In genomic region chr11:62081378-62082291, GRCh38 we compare ENCODE assay signal across 8 cellular contexts. TPM values are rescaled to one million over a fixed set of nuclear protein-coding genes. Genes with fewer than 3 reads are reported as not detected.
DNase-seq lines count a peak whose midpoint lies in the region; ATAC-seq and TF ChIP-seq lines count a peak whose summit lies in the region.

No MANE protein-coding gene starts in this region.

- H3K9me3 ChIP-seq in left ventricle myocardium inferior (replicated peaks): no peaks in the 10 kb centered on the region
- H3K9me3 ChIP-seq in vagina: no peaks in the 10 kb centered on the region

- H3K27ac Mint-ChIP-seq in activated naive CD8-positive, alpha-beta T cell treated with anti-CD3 and anti-CD28 coated beads, Interleukin-2, amount 50 U/mL, for 24 hours: no peak overlapping the region

- intact Hi-C loops in left ventricle myocardium inferior (cut with micrococcal nuclease) (loop anchor here (5.0 to 10.0 kb wide), 3 partner anchors 119 to 287 kb away; partner anchors contain the start of genes FEN1 and TMEM258), vagina (cut with DNase I) (loop anchor here (5.0 to 10.0 kb wide), 2 partner anchors 107 to 184 kb away; no protein-coding TSS in a partner anchor)

- H3K4me1 ChIP-seq in left ventricle myocardium inferior: peaks cover 7% of the 10 kb centered on the region
- H3K4me1 ChIP-seq in vagina: no peaks in the 10 kb centered on the region

- no peaks in the 10 kb centered on the region for H3K27me3 ChIP-seq in left ventricle myocardium inferior (ENCODE audit: low read depth)
- no peaks in the 10 kb centered on the region for H3K27me3 ChIP-seq in vagina

- no peaks in the 10 kb centered on the region for H3K9me3 Mint-ChIP-seq in activated naive CD8-positive, alpha-beta T cell treated with anti-CD3 and anti-CD28 coated beads, Interleukin-2, amount 50 U/mL, for 24 hours

- TF ChIP-seq POLR2A in vagina (IDR thresholded peaks at IDR 0.05): no peak

- ATAC-seq in activated naive CD8-positive, alpha-beta T cell treated with anti-CD3 and anti-CD28 coated beads, Interleukin-2, amount 50 U/mL, for 24 hours: peak; percentile 66
- no peak for ATAC-seq in GM18861 (IDR thresholded peaks at IDR 0.05; ENCODE audit: unreplicated experiment)

- H3K4me1 Mint-ChIP-seq in activated naive CD8-positive, alpha-beta T cell treated with anti-CD3 and anti-CD28 coated beads, Interleukin-2, amount 50 U/mL, for 24 hours: peaks cover 7% of the 10 kb centered on the region

- TF ChIP-seq CTCF in GM10266 (IDR thresholded peaks at IDR 0.05; ENCODE audit: control insufficient read depth, insufficient read depth, low read depth, missing control alignments) (peak; percentile 92), left ventricle myocardium inferior (IDR thresholded peaks at IDR 0.05; ENCODE audit: borderline replicate concordance) (peak; percentile 94), vagina (IDR thresholded peaks at IDR 0.05) (peak; percentile 78 to 88 (median 88))

- H3K27me3 Mint-ChIP-seq in activated naive CD8-positive, alpha-beta T cell treated with anti-CD3 and anti-CD28 coated beads, Interleukin-2, amount 50 U/mL, for 24 hours: no peaks in the 10 kb centered on the region

- H3K4me3 ChIP-seq in left ventricle myocardium inferior (no peak overlapping the region), vagina (no peak overlapping the region)

- H3K4me3 Mint-ChIP-seq in activated naive CD8-positive, alpha-beta T cell treated with anti-CD3 and anti-CD28 coated beads, Interleukin-2, amount 50 U/mL, for 24 hours: no peak overlapping the region

- H3K36me3 Mint-ChIP-seq in activated naive CD8-positive, alpha-beta T cell treated with anti-CD3 and anti-CD28 coated beads, Interleukin-2, amount 50 U/mL, for 24 hours (ENCODE audit: low read depth): no peaks in the 10 kb centered on the region

- H3K27ac ChIP-seq in left ventricle myocardium inferior (replicated peaks): no peak overlapping the region
- no peak overlapping the region for H3K27ac ChIP-seq in vagina

- H3K36me3 ChIP-seq in left ventricle myocardium inferior (no peaks in the 10 kb centered on the region), vagina (no peaks in the 10 kb centered on the region)

- DNase-seq in GM10266 (ENCODE audit: extremely low spot score) (peak; percentile 72), NCI-H1694 treated with DMSO at 0.1 percent for 48 hours (lab: John Stamatoyannopoulos, UW) (peak; percentile 42), T-helper 1 cell (peak; percentile 51 to 74 (median 67)), left ventricle myocardium inferior (peak; percentile 79), retina (peak; percentile 79), vagina (ENCODE audit: extremely low spot score in 2 of 2) (peak in 1 of 2 donors; percentile 90)
- peak; percentile 86 for DNase-seq in activated naive CD8-positive, alpha-beta T cell treated with anti-CD3 and anti-CD28 coated beads, Interleukin-2, amount 50 U/mL, for 24 hours

RNA-seq across cellular contexts. Expression of gene INCENP, which starts 42.2 kb away (rescaled TPM):
- total RNA-seq in left ventricle myocardium inferior: 9.8 TPM
- total RNA-seq in vagina: 39.0 TPM
